ENCODE assay signal across 19 cellular contexts in genomic region chr2:151251012-151251411, GRCh38. TPM values are rescaled to one million over a fixed set of nuclear protein-coding genes. Genes with fewer than 3 reads are reported as not detected.
DNase-seq lines count a peak whose midpoint lies in the region; ATAC-seq and TF ChIP-seq lines count a peak whose summit lies in the region.
"Had no signal": no experiment of that assay in that cellular context is flagged by ENCODE, and none has a peak within 500 bp of the region (broad histone marks: within the 10 kb centered on the region; RNA-seq: fewer than 3 reads in every experiment).

No MANE protein-coding gene starts in this region.

- no TSS peak for BruUV-seq in mammary epithelial cell (replicated peaks; lab: Mats Ljungman, UMichigan)
- no TSS peak for BruUV-seq in Calu3 (replicated peaks; lab: Mats Ljungman, UMichigan)

- no peaks in the 10 kb centered on the region for H3K27me3 Mint-ChIP-seq in Calu3 (ENCODE audit: unreplicated experiment)
- H3K27me3 Mint-ChIP-seq in activated CD8-positive, alpha-beta T cell treated with anti-CD3 and anti-CD28 coated beads for 36 hours = no peaks in the 10 kb centered on the region
- H3K27me3 Mint-ChIP-seq: activated CD4-positive, alpha-beta T cell treated with anti-CD3 and anti-CD28 coated beads, Interleukin-2, amount 10 ng/mL, durations not matched to agents 7 days and 5 days; activated naive CD8-positive, alpha-beta T cell had no signal

- no peak overlapping the region for H3K27ac Mint-ChIP-seq in Calu3 (ENCODE audit: unreplicated experiment)
- H3K27ac Mint-ChIP-seq in activated CD8-positive, alpha-beta T cell treated with anti-CD3 and anti-CD28 coated beads for 36 hours = no peak overlapping the region
- H3K27ac Mint-ChIP-seq: activated CD4-positive, alpha-beta T cell treated with anti-CD3 and anti-CD28 coated beads, Interleukin-2, amount 10 ng/mL, durations not matched to agents 7 days and 5 days had no signal

- H3K36me3 Mint-ChIP-seq in Calu3 (ENCODE audit: insufficient read depth, unreplicated experiment) = no peaks in the 10 kb centered on the region
- H3K36me3 Mint-ChIP-seq in activated CD8-positive, alpha-beta T cell treated with anti-CD3 and anti-CD28 coated beads for 36 hours (ENCODE audit: low read depth) = peaks cover 43% of the 10 kb centered on the region

- H3K9ac ChIP-seq in mammary epithelial cell (ENCODE audit: insufficient read depth, low read length) = no peak overlapping the region

- peaks cover 7% of the 10 kb centered on the region for H3K4me1 ChIP-seq in mammary epithelial cell (ENCODE audit: insufficient read depth, low read length)
- H3K4me1 ChIP-seq: vagina had no signal

- CTCF ChIA-PET in mammary epithelial cell (lab: Charles Lee; ENCODE audit: low non-redundant PET) (no interaction called here), Calu3 (lab: Charles Lee) (no interaction called here)
- CTCF ChIA-PET in activated CD8-positive, alpha-beta T cell treated with anti-CD3 and anti-CD28 coated beads for 36 hours (lab: Charles Lee) = interaction anchor here (2.0 kb wide), 1 partner anchor 12 kb away, joined by 11 read pairs; no protein-coding TSS in a partner anchor

- TF ChIP-seq CTCF in mammary epithelial cell (conservative IDR thresholded peaks at IDR 0.05 in 1 of 2, IDR thresholded peaks at IDR 0.05 in 1 of 2; ENCODE audit: extremely low read depth in 1 of 2, insufficient read depth in 1 of 2, low read depth in 1 of 2, low read length in 2 of 2) (no peak), Calu3 (IDR thresholded peaks at IDR 0.05; ENCODE audit: unreplicated experiment) (no peak)
- no peak for TF ChIP-seq CTCF in activated CD8-positive, alpha-beta T cell treated with anti-CD3 and anti-CD28 coated beads for 36 hours (IDR thresholded peaks at IDR 0.05)

- no peaks in the 10 kb centered on the region for H3K79me2 ChIP-seq in mammary epithelial cell (ENCODE audit: insufficient read depth, low read length)

- H3K9me3 ChIP-seq in mammary epithelial cell (replicated peaks; ENCODE audit: insufficient read depth, low read length) = peaks cover 5% of the 10 kb centered on the region

- no peaks in the 10 kb centered on the region for H3K4me1 Mint-ChIP-seq in Calu3 (ENCODE audit: low read depth, unreplicated experiment)
- H3K4me1 Mint-ChIP-seq in activated CD8-positive, alpha-beta T cell treated with anti-CD3 and anti-CD28 coated beads for 36 hours (ENCODE audit: low read depth) = peaks cover 5% of the 10 kb centered on the region
- H3K4me1 Mint-ChIP-seq: activated CD4-positive, alpha-beta T cell treated with anti-CD3 and anti-CD28 coated beads, Interleukin-2, amount 10 ng/mL, durations not matched to agents 7 days and 5 days had no signal

- no peak overlapping the region for H2AFZ ChIP-seq in mammary epithelial cell (ENCODE audit: low read depth, low read length)

- intact Hi-C loops in mammary epithelial cell (cut with micrococcal nuclease) (no loop called here), Calu3 (cut with micrococcal nuclease; ENCODE audit: unreplicated experiment) (no loop called here)
- intact Hi-C loops in activated CD8-positive, alpha-beta T cell treated with anti-CD3 and anti-CD28 coated beads for 36 hours (cut with micrococcal nuclease) = no loop called here

- H3K36me3 ChIP-seq in mammary epithelial cell (ENCODE audit: insufficient read depth, low read length) = peaks cover 1% of the 10 kb centered on the region
- H3K36me3 ChIP-seq: ovary had no signal

- POLR2A ChIA-PET in activated CD8-positive, alpha-beta T cell treated with anti-CD3 and anti-CD28 coated beads for 36 hours (lab: Charles Lee) = no interaction called here

- 89% methylated on average over 1 of the region's 1 CpG for WGBS in mammary epithelial cell (ENCODE audit: low coverage, missing lambda C conversion rate)

- H4K20me1 ChIP-seq in mammary epithelial cell (ENCODE audit: insufficient read depth, low read length) = no peaks in the 10 kb centered on the region

- dilution Hi-C loops in mammary epithelial cell (cut with HindIII; ENCODE audit: low sequenced_read_pairs) = no loop called here

- H3K4me3 ChIP-seq in mammary epithelial cell (replicated peaks in 1 of 3; ENCODE audit: insufficient read depth in 1 of 3, low read depth in 2 of 3, low read length in 3 of 3) = no peak overlapping the region
- H3K4me3 ChIP-seq: mucosa of descending colon, ovary, vagina had no signal

- H3K27ac ChIP-seq in mammary epithelial cell (ENCODE audit: insufficient read depth, low read depth, low read length) = no peak overlapping the region
- H3K27ac ChIP-seq: ovary, vagina had no signal

- no peak overlapping the region for H3K4me3 Mint-ChIP-seq in Calu3 (ENCODE audit: low read depth, unreplicated experiment)
- no peak overlapping the region for H3K4me3 Mint-ChIP-seq in activated CD8-positive, alpha-beta T cell treated with anti-CD3 and anti-CD28 coated beads for 36 hours
- H3K4me3 Mint-ChIP-seq: activated CD4-positive, alpha-beta T cell treated with anti-CD3 and anti-CD28 coated beads, Interleukin-2, amount 10 ng/mL, durations not matched to agents 7 days and 5 days; activated naive CD8-positive, alpha-beta T cell had no signal

- H3K9me3 Mint-ChIP-seq in Calu3 (ENCODE audit: low read depth, unreplicated experiment) = peaks cover 4% of the 10 kb centered on the region
- peaks cover 21% of the 10 kb centered on the region for H3K9me3 Mint-ChIP-seq in activated CD8-positive, alpha-beta T cell treated with anti-CD3 and anti-CD28 coated beads for 36 hours

- H3K27me3 ChIP-seq in mammary epithelial cell (ENCODE audit: insufficient read depth, low read length) = no peaks in the 10 kb centered on the region
- H3K27me3 ChIP-seq: ovary, vagina had no signal

- in situ Hi-C loops in mammary epithelial cell (cut with MboI; ENCODE audit: low sequenced_read_pairs in 2 of 2) = no loop called here

- no peak overlapping the region for H3K4me2 ChIP-seq in mammary epithelial cell (ENCODE audit: insufficient read depth, low read depth, low read length)

- ATAC-seq in activated CD8-positive, alpha-beta T cell treated with anti-CD3 and anti-CD28 coated beads for 36 hours = no peak
- ATAC-seq: mucosa of descending colon had no signal

- peak; percentile 56 for DNase-seq in AG08395 (ENCODE audit: low spot score)
- peak; percentile 80 for DNase-seq in HS-5 (ENCODE audit: low read depth)
- DNase-seq in mammary epithelial cell = peak; percentile 63
- peak; percentile 65 for DNase-seq in foreskin melanocyte
- DNase-seq in iPS-NIHi7 (ENCODE audit: extremely low spot score) = no peak
- DNase-seq in Calu3 = no peak
- no peak for DNase-seq in activated CD8-positive, alpha-beta T cell treated with anti-CD3 and anti-CD28 coated beads for 36 hours
- no peak for DNase-seq in glomerular visceral epithelial cell (ENCODE audit: extremely low spot score)
- DNase-seq: activated CD4-positive, alpha-beta T cell treated with anti-CD3 and anti-CD28 coated beads, Interleukin-2, amount 10 ng/mL, durations not matched to agents 7 days and 5 days; DMS 273 treated with DMSO at 0.1 percent for 48 hours; hippocampal formation; mucosa of descending colon; NCI-H187 treated with DMSO at 0.1 percent for 48 hours; NCI-H524; ovary; small intestine; stimulated activated naive CD4-positive, alpha-beta T cell had no signal

RNA-seq across cellular contexts. Expression of gene RBM43, which starts 10.7 kb away (rescaled TPM):
- 1 to 10 TPM; 2.6 to 4.2 TPM for total RNA-seq in mammary epithelial cell
- 1.8 TPM for polyA plus RNA-seq in mammary epithelial cell
- 1.9 TPM for polyA minus RNA-seq in mammary epithelial cell
- 5.2 and 6.1 TPM in 2 replicates for total RNA-seq in Calu3 (2022)
- total RNA-seq in activated CD8-positive, alpha-beta T cell treated with anti-CD3 and anti-CD28 coated beads for 36 hours = 1 to 10 TPM; 3.4 to 3.5 TPM

RNA-seq across cellular contexts. Expression of gene NMI, which starts 38.5 kb away (rescaled TPM):
- total RNA-seq in mammary epithelial cell (1 to 10 TPM; 2.5 to 6.7 TPM), Calu3 (2022) (30.1 and 41.3 TPM in 2 replicates)
- polyA plus RNA-seq in mammary epithelial cell = 2.7 TPM
- 3.5 TPM for polyA minus RNA-seq in mammary epithelial cell
- 10 to 100 TPM; 28.4 to 28.5 TPM for total RNA-seq in activated CD8-positive, alpha-beta T cell treated with anti-CD3 and anti-CD28 coated beads for 36 hours

Comparison
In these comparisons a context has a peak if more than half of its experiments do, and no peak if none do; other contexts are left out.
1. DNase-seq: peak in AG08395 (single experiment), HS-5 (single experiment), mammary epithelial cell (single experiment) and foreskin melanocyte (single experiment); none in iPS-NIHi7 (single experiment), Calu3 (single experiment), activated CD8-positive, alpha-beta T cell treated with anti-CD3 and anti-CD28 coated beads for 36 hours (single experiment) and glomerular visceral epithelial cell (single experiment).